10 cellular contexts compared by ENCODE assay signal in the genomic region with DNA sequence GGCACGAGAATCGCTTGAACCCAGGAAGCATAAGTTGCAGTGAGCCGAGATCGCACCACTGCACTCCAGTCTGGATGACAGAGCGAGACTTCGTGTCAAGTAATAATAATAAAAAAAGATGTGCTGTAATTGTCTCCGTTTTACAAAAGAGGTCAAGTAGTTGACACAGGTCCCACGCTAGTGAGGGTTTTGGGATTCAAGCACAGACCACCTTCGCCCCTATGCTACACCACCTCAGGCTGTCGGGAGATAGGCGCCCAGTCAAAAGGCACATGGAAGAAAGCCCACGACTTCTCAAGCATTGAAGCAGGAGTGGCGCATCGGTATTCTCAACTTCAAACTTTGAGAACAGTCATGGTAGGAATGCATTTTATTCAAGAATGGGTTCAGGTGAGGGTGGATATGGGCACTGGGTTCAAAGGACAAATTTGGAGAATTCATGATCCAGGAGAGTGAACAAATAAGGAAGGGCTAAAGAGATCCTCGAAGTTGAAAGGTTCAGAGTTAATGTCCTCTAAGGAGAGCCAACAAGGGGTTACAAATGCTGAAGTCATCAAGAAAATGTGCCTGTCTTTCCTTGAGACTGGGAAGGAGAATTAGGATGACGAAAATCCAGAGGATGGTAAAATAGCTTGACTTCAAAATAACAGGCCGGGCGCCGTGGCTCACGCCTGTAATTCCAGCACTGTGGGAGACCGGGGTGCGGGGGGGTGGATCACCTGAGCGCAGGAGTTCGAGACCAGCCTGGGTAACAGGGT. TPM values are rescaled to one million over a fixed set of nuclear protein-coding genes. Genes with fewer than 3 reads are reported as not detected.
A peak's percentile ranks its signal among the peaks of the same experiment; 100 is the strongest.
DNase-seq lines count a peak whose midpoint lies in the region; ATAC-seq and TF ChIP-seq lines count a peak whose summit lies in the region.
"Had no signal": no experiment of that assay in that cellular context is flagged by ENCODE, and none has a peak within 500 bp of the region (broad histone marks: within the 10 kb centered on the region; RNA-seq: fewer than 3 reads in every experiment).

No MANE protein-coding gene starts in this region.

- ATAC-seq in GM23338 (no peak), mucosa of descending colon (no peak), HG02852 (IDR thresholded peaks at IDR 0.05; ENCODE audit: unreplicated experiment) (no peak), GM19467 (IDR thresholded peaks at IDR 0.05; ENCODE audit: unreplicated experiment) (no peak)
- no peak for ATAC-seq in activated T-helper 17 cell treated with anti-CD3 and anti-CD28 coated beads, Interleukin-2, amount 50 U/mL, for 72 hours (replicated peaks)

- peaks cover 12% of the 10 kb centered on the region; the same call in 1 of the 2 replicates for H3K36me3 ChIP-seq in BLaER1
- H3K36me3 ChIP-seq in GM23338 (ENCODE audit: insufficient read depth), result no peaks in the 10 kb centered on the region
- H3K36me3 ChIP-seq in mucosa of descending colon (ENCODE audit: low read depth), result no peaks in the 10 kb centered on the region

- H3K9me3 ChIP-seq in BLaER1, result no peaks in the 10 kb centered on the region
- H3K9me3 ChIP-seq in mucosa of descending colon, result no peaks in the 10 kb centered on the region
- H3K9me3 ChIP-seq: body of pancreas, neutrophil had no signal

- peak overlapping the region; percentile 87 for H3K9ac ChIP-seq in BLaER1

- H3K4me3 Mint-ChIP-seq in GM23338, result peak overlapping the region; percentile 80
- peak overlapping the region; percentile 91 for H3K4me3 Mint-ChIP-seq in activated T-helper 17 cell treated with anti-CD3 and anti-CD28 coated beads, Interleukin-2, amount 50 U/mL, for 72 hours

- intact Hi-C loops in mucosa of descending colon (cut with DNase I, micrococcal nuclease), result no loop called here

- peaks cover 10% of the 10 kb centered on the region for H3K4me1 Mint-ChIP-seq in GM23338
- peaks cover 6% of the 10 kb centered on the region for H3K4me1 Mint-ChIP-seq in activated T-helper 17 cell treated with anti-CD3 and anti-CD28 coated beads, Interleukin-2, amount 50 U/mL, for 72 hours

- no peak for TF ChIP-seq CTCF in GM23338 (conservative IDR thresholded peaks at IDR 0.05; ENCODE audit: low read depth in 2 of 2)
- TF ChIP-seq CTCF in mucosa of descending colon (IDR thresholded peaks at IDR 0.05), result no peak

- H3K4me2 ChIP-seq in BLaER1, result peak overlapping the region; percentile 88
- H3K4me2 ChIP-seq in GM23338, result no peak overlapping the region

- H3K4me1 ChIP-seq in BLaER1, result peaks cover 45% of the 10 kb centered on the region
- H3K4me1 ChIP-seq in GM23338 (ENCODE audit: insufficient read depth), result no peaks in the 10 kb centered on the region
- H3K4me1 ChIP-seq in mucosa of descending colon (ENCODE audit: low read depth), result peaks cover 11% of the 10 kb centered on the region

- H3K9me3 Mint-ChIP-seq in GM23338, result no peaks in the 10 kb centered on the region
- H3K9me3 Mint-ChIP-seq in activated T-helper 17 cell treated with anti-CD3 and anti-CD28 coated beads, Interleukin-2, amount 50 U/mL, for 72 hours, result no peaks in the 10 kb centered on the region

- H3K27ac Mint-ChIP-seq in GM23338, result no peak overlapping the region
- peak overlapping the region; percentile 98 for H3K27ac Mint-ChIP-seq in activated T-helper 17 cell treated with anti-CD3 and anti-CD28 coated beads, Interleukin-2, amount 50 U/mL, for 72 hours

- H3K4me3 ChIP-seq in BLaER1 (peak overlapping the region; percentile 75), GM23338 (peak overlapping the region; percentile 86; the same call in 1 of the 2 replicates), mucosa of descending colon (no peak overlapping the region)

- H3K9me2 ChIP-seq in GM23338 (ENCODE audit: insufficient read depth), result no peaks in the 10 kb centered on the region

- peaks cover 17% of the 10 kb centered on the region for H3K27me3 Mint-ChIP-seq in GM23338 (ENCODE audit: insufficient read depth, low read depth, poor library complexity)
- H3K27me3 Mint-ChIP-seq in activated T-helper 17 cell treated with anti-CD3 and anti-CD28 coated beads, Interleukin-2, amount 50 U/mL, for 72 hours, result no peaks in the 10 kb centered on the region

- H3F3A ChIP-seq in GM23338 (replicated peaks; ENCODE audit: low read depth), result no peaks in the 10 kb centered on the region

- H4K20me1 ChIP-seq in BLaER1 (no peaks in the 10 kb centered on the region), GM23338 (replicated peaks; ENCODE audit: insufficient read depth) (no peaks in the 10 kb centered on the region)

- H2AFZ ChIP-seq in GM23338, result no peak overlapping the region

- peak; percentile 28 for DNase-seq in GM23338 (ENCODE audit: low spot score)
- peak; percentile 31 to 70 (median 54) for DNase-seq in mucosa of descending colon
- no peak for DNase-seq in HT-29 (ENCODE audit: low spot score)
- no peak for DNase-seq in central memory CD4-positive, alpha-beta T cell

- H3K36me3 Mint-ChIP-seq in GM23338 (ENCODE audit: low read depth), result no peaks in the 10 kb centered on the region; the same call in 2 of the 3 replicates
- H3K36me3 Mint-ChIP-seq in activated T-helper 17 cell treated with anti-CD3 and anti-CD28 coated beads, Interleukin-2, amount 50 U/mL, for 72 hours (ENCODE audit: low read depth), result peaks cover 42% of the 10 kb centered on the region

- H3K27ac ChIP-seq in BLaER1 (peak overlapping the region; percentile 93), GM23338 (ENCODE audit: low read depth) (no peak overlapping the region)

- H3K27me3 ChIP-seq in BLaER1, result no peaks in the 10 kb centered on the region
- H3K27me3 ChIP-seq in GM23338 (ENCODE audit: insufficient read depth), result no peaks in the 10 kb centered on the region
- H3K27me3 ChIP-seq: body of pancreas, neutrophil had no signal

- H3K79me2 ChIP-seq in GM23338 (replicated peaks; ENCODE audit: insufficient read depth), result no peaks in the 10 kb centered on the region

TF ChIP-seq in GM23338, 12 proteins besides CTCF, POLR2A, EP300 and RAD21 (continues in another document):
- no peak for TF ChIP-seq JUNB (IDR thresholded peaks at IDR 0.05; ENCODE audit: unreplicated experiment)
- TF ChIP-seq EZH2phosphoT487 (IDR thresholded peaks at IDR 0.05; ENCODE audit: unreplicated experiment), result no peak
- TF ChIP-seq, protein P1, sequence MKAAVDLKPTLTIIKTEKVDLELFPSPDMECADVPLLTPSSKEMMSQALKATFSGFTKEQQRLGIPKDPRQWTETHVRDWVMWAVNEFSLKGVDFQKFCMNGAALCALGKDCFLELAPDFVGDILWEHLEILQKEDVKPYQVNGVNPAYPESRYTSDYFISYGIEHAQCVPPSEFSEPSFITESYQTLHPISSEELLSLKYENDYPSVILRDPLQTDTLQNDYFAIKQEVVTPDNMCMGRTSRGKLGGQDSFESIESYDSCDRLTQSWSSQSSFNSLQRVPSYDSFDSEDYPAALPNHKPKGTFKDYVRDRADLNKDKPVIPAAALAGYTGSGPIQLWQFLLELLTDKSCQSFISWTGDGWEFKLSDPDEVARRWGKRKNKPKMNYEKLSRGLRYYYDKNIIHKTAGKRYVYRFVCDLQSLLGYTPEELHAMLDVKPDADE (IDR thresholded peaks at IDR 0.05), result no peak
- no peak for TF ChIP-seq EZH2 (IDR thresholded peaks at IDR 0.05; ENCODE audit: low read depth, unreplicated experiment)
- TF ChIP-seq, protein P2, sequence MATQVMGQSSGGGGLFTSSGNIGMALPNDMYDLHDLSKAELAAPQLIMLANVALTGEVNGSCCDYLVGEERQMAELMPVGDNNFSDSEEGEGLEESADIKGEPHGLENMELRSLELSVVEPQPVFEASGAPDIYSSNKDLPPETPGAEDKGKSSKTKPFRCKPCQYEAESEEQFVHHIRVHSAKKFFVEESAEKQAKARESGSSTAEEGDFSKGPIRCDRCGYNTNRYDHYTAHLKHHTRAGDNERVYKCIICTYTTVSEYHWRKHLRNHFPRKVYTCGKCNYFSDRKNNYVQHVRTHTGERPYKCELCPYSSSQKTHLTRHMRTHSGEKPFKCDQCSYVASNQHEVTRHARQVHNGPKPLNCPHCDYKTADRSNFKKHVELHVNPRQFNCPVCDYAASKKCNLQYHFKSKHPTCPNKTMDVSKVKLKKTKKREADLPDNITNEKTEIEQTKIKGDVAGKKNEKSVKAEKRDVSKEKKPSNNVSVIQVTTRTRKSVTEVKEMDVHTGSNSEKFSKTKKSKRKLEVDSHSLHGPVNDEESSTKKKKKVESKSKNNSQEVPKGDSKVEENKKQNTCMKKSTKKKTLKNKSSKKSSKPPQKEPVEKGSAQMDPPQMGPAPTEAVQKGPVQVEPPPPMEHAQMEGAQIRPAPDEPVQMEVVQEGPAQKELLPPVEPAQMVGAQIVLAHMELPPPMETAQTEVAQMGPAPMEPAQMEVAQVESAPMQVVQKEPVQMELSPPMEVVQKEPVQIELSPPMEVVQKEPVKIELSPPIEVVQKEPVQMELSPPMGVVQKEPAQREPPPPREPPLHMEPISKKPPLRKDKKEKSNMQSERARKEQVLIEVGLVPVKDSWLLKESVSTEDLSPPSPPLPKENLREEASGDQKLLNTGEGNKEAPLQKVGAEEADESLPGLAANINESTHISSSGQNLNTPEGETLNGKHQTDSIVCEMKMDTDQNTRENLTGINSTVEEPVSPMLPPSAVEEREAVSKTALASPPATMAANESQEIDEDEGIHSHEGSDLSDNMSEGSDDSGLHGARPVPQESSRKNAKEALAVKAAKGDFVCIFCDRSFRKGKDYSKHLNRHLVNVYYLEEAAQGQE (IDR thresholded peaks at IDR 0.05; ENCODE audit: unreplicated experiment), result no peak

RNA-seq across cellular contexts. Expression of a gene that starts 1.4 kb away (rescaled TPM):
- 49.1 and 54.2 TPM in 2 replicates for total RNA-seq in GM23338 (2014; rRNA removed; shearing (Covaris generic))
- 71.5 and 83.8 TPM in 2 replicates for polyA plus RNA-seq in GM23338 (2016; fragmentation: Nextera tagmentation; extraction: Ambion mirVana)
- 100 to 1,000 TPM; 100 to 112 TPM for total RNA-seq in activated T-helper 17 cell treated with anti-CD3 and anti-CD28 coated beads, Interleukin-2, amount 50 U/mL, for 72 hours
- total RNA-seq in mucosa of descending colon, result 10 to 100 TPM; 38.0 to 72.0 (median 44.6) TPM
- total RNA-seq in HT-29 (2014; rRNA removed; shearing (Covaris generic)), result 12.4 and 20.0 TPM in 2 replicates

RNA-seq across cellular contexts. Expression of a gene that starts 44.5 kb away (rescaled TPM):
- total RNA-seq in GM23338 (2014; rRNA removed; shearing (Covaris generic)), result 0.35 TPM in 1 of 2 replicates, not detected in the other
- polyA plus RNA-seq in GM23338 (2016; fragmentation: Nextera tagmentation; extraction: Ambion mirVana), result 0.16 TPM in 1 of 2 replicates, not detected in the other
- 1 to 10 TPM in 1 of 2 donors, under 1 TPM in 1; 0.64 to 5.5 TPM for total RNA-seq in activated T-helper 17 cell treated with anti-CD3 and anti-CD28 coated beads, Interleukin-2, amount 50 U/mL, for 72 hours
- under 1 TPM; 0.14 to 0.47 (median 0.34) TPM for total RNA-seq in mucosa of descending colon
- 1.3 TPM in 1 of 2 replicates, not detected in the other for total RNA-seq in HT-29 (2014; rRNA removed; shearing (Covaris generic))

RNA-seq across cellular contexts. Expression of a gene that starts 44.8 kb away (rescaled TPM):
- 5.1 and 9.2 TPM in 2 replicates for total RNA-seq in GM23338 (2014; rRNA removed; shearing (Covaris generic))
- polyA plus RNA-seq in GM23338 (2016; fragmentation: Nextera tagmentation; extraction: Ambion mirVana), result 1.7 and 2.4 TPM in 2 replicates
- 1 to 10 TPM; 4.8 to 6.3 TPM for total RNA-seq in activated T-helper 17 cell treated with anti-CD3 and anti-CD28 coated beads, Interleukin-2, amount 50 U/mL, for 72 hours
- total RNA-seq in mucosa of descending colon, result 1 to 10 TPM; 1.7 to 3.1 (median 2.1) TPM
- total RNA-seq in HT-29 (2014; rRNA removed; shearing (Covaris generic)), result 2.0 and 2.1 TPM in 2 replicates

Comparison
In these comparisons a context has a peak if more than half of its experiments do, and no peak if none do; other contexts are left out.
1. DNase-seq: peak in GM23338 (single experiment) and mucosa of descending colon (3 of 3); none in HT-29 (single experiment) and central memory CD4-positive, alpha-beta T cell (single experiment).